14 cellular contexts compared by ENCODE assay signal in the genomic region with DNA sequence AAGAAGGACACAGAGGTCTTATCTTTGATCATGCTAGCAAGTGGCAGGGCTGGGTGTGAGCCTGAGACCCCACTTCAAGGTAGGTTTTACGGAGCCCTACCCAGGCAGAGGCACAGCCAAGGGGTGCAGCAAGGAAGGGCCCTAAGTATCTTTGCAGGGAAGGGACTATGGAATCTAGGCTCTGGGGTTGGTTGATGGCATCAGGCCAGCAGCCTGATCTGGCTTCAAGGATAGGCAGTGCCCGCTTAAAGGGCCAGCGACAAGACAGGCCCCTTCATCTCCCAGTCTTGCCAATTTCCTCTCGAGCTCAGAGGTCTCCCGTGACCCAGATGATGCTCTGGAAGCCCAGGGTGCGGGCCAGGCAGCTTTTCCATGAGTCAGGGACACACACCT.
"Had no signal": no experiment of that assay in that cellular context is flagged by ENCODE, and none has a peak within 500 bp of the region (broad histone marks: within the 10 kb centered on the region; RNA-seq: fewer than 3 reads in every experiment).

No MANE protein-coding gene starts in this region.

- ATAC-seq: natural killer cell treated with Interleukin-12 subunit alpha and Interleukin-12 subunit beta and Interleukin-15 and Interleukin-18, amount 100 ng/mL, for 72 hours; right lobe of liver had no signal

- DNase-seq: activated CD4-positive, alpha-beta T cell treated with anti-CD3 and anti-CD28 coated beads, Interleukin-2, amount 50 U/mL, for 4 hours; activated CD8-positive, alpha-beta memory T cell treated with anti-CD3 and anti-CD28 coated beads for 24 hours; activated CD8-positive, alpha-beta memory T cell treated with anti-CD3 and anti-CD28 coated beads, Interleukin-2, amount 50 U/mL, for 4 hours; activated naive CD4-positive, alpha-beta T cell treated with Interleukin-2 at 50 U/mL for 16 hours; activated naive CD8-positive, alpha-beta T cell treated with anti-CD3 and anti-CD28 coated beads for 36 hours; activated T-cell treated with anti-CD3 and anti-CD28 coated beads, Interleukin-2, amount 50 U/mL, for 24 hours; amniotic stem cell; ovary; right lobe of liver; stimulated activated CD4-positive, alpha-beta T cell treated with anti-CD3 and anti-CD28 coated beads, Interleukin-4, amount 100 ng/mL, for 1 hour; stimulated activated naive CD4-positive, alpha-beta T cell; T-helper 1 cell; testis had no signal
